In genomic region chrX:39470588-39471155, GRCh38 we compare ENCODE assay signal across 14 cellular contexts.
DNase-seq lines count a peak whose midpoint lies in the region; ATAC-seq, FAIRE-seq and TF ChIP-seq lines count a peak whose summit lies in the region.
"Had no signal": no experiment of that assay in that cellular context is flagged by ENCODE, and none has a peak within 500 bp of the region (broad histone marks: within the 10 kb centered on the region; RNA-seq: fewer than 3 reads in every experiment).

No MANE protein-coding gene starts in this region.

- intact Hi-C loops in prostate gland (cut with DNase I): no loop called here
- intact Hi-C loops in natural killer cell (cut with micrococcal nuclease): no loop called here

- no peaks in the 10 kb centered on the region for H3K36me3 Mint-ChIP-seq in astrocyte (ENCODE audit: low read depth, unreplicated experiment)
- no peaks in the 10 kb centered on the region for H3K36me3 Mint-ChIP-seq in natural killer cell
- H3K36me3 Mint-ChIP-seq in immature natural killer cell: no peaks in the 10 kb centered on the region
- H3K36me3 Mint-ChIP-seq: stimulated activated effector memory CD8-positive, alpha-beta T cell treated with anti-CD3 and anti-CD28 coated beads, Interleukin-12 subunit alpha, Interleukin-12 subunit beta, amount 100 ng/mL, for 72 hours had no signal

- no peak for FAIRE-seq in astrocyte (lab: Jason Lieb, UNC)

- peaks cover 25% of the 10 kb centered on the region for H3K27me3 Mint-ChIP-seq in astrocyte (ENCODE audit: low read depth, unreplicated experiment)
- no peaks in the 10 kb centered on the region for H3K27me3 Mint-ChIP-seq in natural killer cell (ENCODE audit: low read depth in 2 of 2)
- H3K27me3 Mint-ChIP-seq in immature natural killer cell (ENCODE audit: low read depth in 3 of 3): peaks cover 0 to 5% (median 2%) of the 10 kb centered on the region in 3 donors
- H3K27me3 Mint-ChIP-seq: progenitor cell of endocrine pancreas had no signal

- H3K4me3 Mint-ChIP-seq in astrocyte (ENCODE audit: unreplicated experiment): no peak overlapping the region
- no peak overlapping the region for H3K4me3 Mint-ChIP-seq in natural killer cell
- no peak overlapping the region for H3K4me3 Mint-ChIP-seq in immature natural killer cell
- H3K4me3 Mint-ChIP-seq: stimulated activated effector memory CD8-positive, alpha-beta T cell treated with anti-CD3 and anti-CD28 coated beads, Interleukin-12 subunit alpha, Interleukin-12 subunit beta, amount 100 ng/mL, for 72 hours had no signal

- H3K79me2 ChIP-seq in astrocyte (ENCODE audit: insufficient read depth, low read length): no peaks in the 10 kb centered on the region

- WGBS in gastroesophageal sphincter (ENCODE audit: low coverage in 1 of 2), 2 donors: 55% methylated on average over 4 of the region's 7 CpGs; no CpG with 5 or more reads in 1 of the 2 donors
- WGBS in prostate gland: 31% methylated on average over 7 of the region's 7 CpGs

- H3K4me1 Mint-ChIP-seq in astrocyte (ENCODE audit: low read depth, unreplicated experiment) (peaks cover 4% of the 10 kb centered on the region), natural killer cell (no peaks in the 10 kb centered on the region), immature natural killer cell (no peaks in the 10 kb centered on the region)
- H3K4me1 Mint-ChIP-seq: stimulated activated effector memory CD8-positive, alpha-beta T cell treated with anti-CD3 and anti-CD28 coated beads, Interleukin-12 subunit alpha, Interleukin-12 subunit beta, amount 100 ng/mL, for 72 hours had no signal

- peaks cover 5% of the 10 kb centered on the region for H3K4me1 ChIP-seq in astrocyte (ENCODE audit: insufficient read depth, low read length)
- H3K4me1 ChIP-seq in gastroesophageal sphincter: peaks cover 0 to 9% (median 4%) of the 10 kb centered on the region in 3 donors
- H3K4me1 ChIP-seq in prostate gland (replicated peaks): no peaks in the 10 kb centered on the region
- H3K4me1 ChIP-seq: adrenal gland had no signal

- no peak overlapping the region for H3K4me3 ChIP-seq in astrocyte (ENCODE audit: insufficient read depth, low read depth, low read length)
- no peak overlapping the region for H3K4me3 ChIP-seq in gastroesophageal sphincter
- no peak overlapping the region for H3K4me3 ChIP-seq in prostate gland
- H3K4me3 ChIP-seq: adrenal gland had no signal

- no peaks in the 10 kb centered on the region for H4K20me1 ChIP-seq in astrocyte (ENCODE audit: insufficient read depth, low read length)

- ATAC-seq in gastroesophageal sphincter: peak; percentile 69
- ATAC-seq in natural killer cell: no peak
- ATAC-seq in HG02885 (IDR thresholded peaks at IDR 0.05; ENCODE audit: poor library complexity, unreplicated experiment): no peak
- ATAC-seq: activated CD4-positive, CD25-positive, alpha-beta regulatory T cell treated with anti-CD3 and anti-CD28 coated beads, Interleukin-2, amount 50 U/mL, for 24 hours; stimulated activated effector memory CD8-positive, alpha-beta T cell treated with anti-CD3 and anti-CD28 coated beads, Interleukin-12 subunit alpha, Interleukin-12 subunit beta, amount 100 ng/mL, for 72 hours had no signal

- H3K36me3 ChIP-seq in astrocyte (ENCODE audit: insufficient read depth, low read length) (no peaks in the 10 kb centered on the region), gastroesophageal sphincter (no peaks in the 10 kb centered on the region), prostate gland (no peaks in the 10 kb centered on the region)
- H3K36me3 ChIP-seq: adrenal gland had no signal

- TF ChIP-seq POLR2A in gastroesophageal sphincter (IDR thresholded peaks at IDR 0.05): no peak
- no peak for TF ChIP-seq POLR2A in prostate gland (IDR thresholded peaks at IDR 0.05)

- H3K27ac Mint-ChIP-seq in astrocyte (ENCODE audit: unreplicated experiment) (no peak overlapping the region), natural killer cell (no peak overlapping the region), immature natural killer cell (no peak overlapping the region)
- H3K27ac Mint-ChIP-seq: progenitor cell of endocrine pancreas; stimulated activated effector memory CD8-positive, alpha-beta T cell treated with anti-CD3 and anti-CD28 coated beads, Interleukin-12 subunit alpha, Interleukin-12 subunit beta, amount 100 ng/mL, for 72 hours had no signal

- H3K9ac ChIP-seq in astrocyte (ENCODE audit: low read length): no peak overlapping the region

- H3K4me2 ChIP-seq in astrocyte (ENCODE audit: low read length): peak overlapping the region; percentile 5

- DNase-seq in EL (peak; percentile 24), astrocyte (ENCODE audit: low read depth) (peak; percentile 62), prostate gland (ENCODE audit: low spot score) (peak; percentile 11), natural killer cell (no peak), immature natural killer cell (no peak), NOMO-1 treated with DMSO at 0.1 percent for 48 hours (lab: John Stamatoyannopoulos, UW; ENCODE audit: unreplicated experiment) (no peak)
- DNase-seq: activated T-cell treated with anti-CD3 and anti-CD28 coated beads, Interleukin-2, amount 50 U/mL, for 1 hour; stimulated activated CD4-positive, alpha-beta T cell treated with anti-CD3 and anti-CD28 coated beads, Interleukin-2, amount 100 ng/mL, for 48 hours had no signal

- H3K27me3 ChIP-seq in astrocyte (ENCODE audit: insufficient read depth, low read length) (no peaks in the 10 kb centered on the region), gastroesophageal sphincter (no peaks in the 10 kb centered on the region), prostate gland (replicated peaks; ENCODE audit: insufficient read depth) (no peaks in the 10 kb centered on the region)

- no peak for TF ChIP-seq EP300 in gastroesophageal sphincter (IDR thresholded peaks at IDR 0.05)

- H3K9me3 Mint-ChIP-seq in astrocyte (ENCODE audit: unreplicated experiment) (no peaks in the 10 kb centered on the region), natural killer cell (no peaks in the 10 kb centered on the region), immature natural killer cell (no peaks in the 10 kb centered on the region)
- H3K9me3 Mint-ChIP-seq: stimulated activated effector memory CD8-positive, alpha-beta T cell treated with anti-CD3 and anti-CD28 coated beads, Interleukin-12 subunit alpha, Interleukin-12 subunit beta, amount 100 ng/mL, for 72 hours had no signal

- TF ChIP-seq CTCF in astrocyte (IDR thresholded peaks at IDR 0.05; ENCODE audit: insufficient read depth, low read depth, low read length): no peak
- TF ChIP-seq CTCF in gastroesophageal sphincter (IDR thresholded peaks at IDR 0.05): no peak
- no peak for TF ChIP-seq CTCF in prostate gland (IDR thresholded peaks at IDR 0.05)
- TF ChIP-seq CTCF in natural killer cell (IDR thresholded peaks at IDR 0.05): no peak

- H3K9me3 ChIP-seq in astrocyte (ENCODE audit: insufficient read depth, low read depth, low read length) (no peaks in the 10 kb centered on the region), gastroesophageal sphincter (no peaks in the 10 kb centered on the region), prostate gland (no peaks in the 10 kb centered on the region)
- H3K9me3 ChIP-seq: adrenal gland had no signal

- H2AFZ ChIP-seq in astrocyte (ENCODE audit: low read depth, low read length): no peak overlapping the region

- H3K27ac ChIP-seq in astrocyte (ENCODE audit: low read depth, low read length) (no peak overlapping the region), gastroesophageal sphincter (peak overlapping the region in 3 of 4 donors; percentile 58 to 69 (median 61)), prostate gland (no peak overlapping the region)
- H3K27ac ChIP-seq: adrenal gland had no signal

Comparison
In these comparisons a context has a peak if more than half of its experiments do, and no peak if none do; other contexts are left out.
1. DNase-seq: peak in EL (single experiment), astrocyte (single experiment) and prostate gland (single experiment); none in natural killer cell (single experiment), immature natural killer cell (0 of 3) and NOMO-1 treated with DMSO at 0.1 percent for 48 hours (single experiment).
2. H3K27ac ChIP-seq: peak in gastroesophageal sphincter (3 of 4); none in astrocyte (single experiment) and prostate gland (0 of 2).